In genomic region chr2:85838181-85838580, GRCh38 we compare ENCODE assay signal across 18 cellular contexts. TPM values are rescaled to one million over a fixed set of nuclear protein-coding genes. Genes with fewer than 3 reads are reported as not detected.
A peak's percentile ranks its signal among the peaks of the same experiment; 100 is the strongest.
DNase-seq lines count a peak whose midpoint lies in the region; ATAC-seq and TF ChIP-seq lines count a peak whose summit lies in the region.
"Had no signal": no experiment of that assay in that cellular context is flagged by ENCODE, and none has a peak within 500 bp of the region (broad histone marks: within the 10 kb centered on the region; RNA-seq: fewer than 3 reads in every experiment).

No MANE protein-coding gene starts in this region.

- DNase-seq in CD4-positive, CD25-positive, alpha-beta regulatory T cell: no peak
- no peak for DNase-seq in T-cell
- no peak for DNase-seq in foreskin keratinocyte
- DNase-seq in AG08396 (ENCODE audit: low spot score): no peak
- no peak for DNase-seq in H4 (ENCODE audit: low spot score)
- no peak for DNase-seq in NCI-H2081 treated with DMSO at 0.1 percent for 48 hours (lab: John Stamatoyannopoulos, UW)
- no peak for DNase-seq in GM20000 (ENCODE audit: low spot score)
- DNase-seq: activated CD4-positive, CD25-positive, alpha-beta regulatory T cell treated with anti-CD3 and anti-CD28 coated beads, Interleukin-2, amount 50 U/mL, for 72 hours; activated CD8-positive, alpha-beta memory T cell treated with anti-CD3 and anti-CD28 coated beads, Interleukin-2, amount 50 U/mL, for 4 hours; Calu3; GDM1; NCI-H1694 treated with DMSO at 0.1 percent for 48 hours; SJCRH30 had no signal

- no peak overlapping the region for H3K27ac ChIP-seq in CD4-positive, CD25-positive, alpha-beta regulatory T cell (ENCODE audit: insufficient read depth, low read length, poor library complexity, severe bottlenecking)
- no peak overlapping the region for H3K27ac ChIP-seq in foreskin keratinocyte
- H3K27ac ChIP-seq: ascending aorta, SJCRH30, skin epidermis had no signal

- H3K4me3 Mint-ChIP-seq in CD4-positive, CD25-positive, alpha-beta regulatory T cell: no peak overlapping the region
- H3K4me3 Mint-ChIP-seq in T-cell: peak overlapping the region in 1 of 3 donors; percentile 7

- peak overlapping the region in 2 of 3 donors; percentile 70 to 95 for H3K27ac Mint-ChIP-seq in CD4-positive, CD25-positive, alpha-beta regulatory T cell
- H3K27ac Mint-ChIP-seq in T-cell: peak overlapping the region; percentile 40 to 63
- H3K27ac Mint-ChIP-seq: progenitor cell of endocrine pancreas had no signal

- no peaks in the 10 kb centered on the region for H3K4me1 ChIP-seq in CD4-positive, CD25-positive, alpha-beta regulatory T cell (ENCODE audit: control insufficient read depth, insufficient read depth, low read length, poor library complexity, severe bottlenecking)
- no peaks in the 10 kb centered on the region for H3K4me1 ChIP-seq in foreskin keratinocyte
- H3K4me1 ChIP-seq: ascending aorta, HAP-1, SJCRH30 had no signal

- peaks cover 9% of the 10 kb centered on the region for H3K36me3 ChIP-seq in CD4-positive, CD25-positive, alpha-beta regulatory T cell (ENCODE audit: control insufficient read depth, insufficient read depth, low read length)
- H3K36me3 ChIP-seq: HAP-1 had no signal

- peak; percentile 38 for TF ChIP-seq CTCF in GM12873 (IDR thresholded peaks at IDR 0.05; ENCODE audit: insufficient read depth, low read depth, low read length, missing control alignments)
- peak; percentile 26 for TF ChIP-seq CTCF in foreskin keratinocyte (conservative IDR thresholded peaks at IDR 0.05)
- no peak for TF ChIP-seq CTCF in GM20000 (IDR thresholded peaks at IDR 0.05; ENCODE audit: extremely low read depth, missing control alignments)

- no peaks in the 10 kb centered on the region for H3K9me3 ChIP-seq in CD4-positive, CD25-positive, alpha-beta regulatory T cell (ENCODE audit: control insufficient read depth in 2 of 2, low read length in 2 of 2)
- H3K9me3 ChIP-seq: ascending aorta, HAP-1 had no signal

- H3K4me1 Mint-ChIP-seq in CD4-positive, CD25-positive, alpha-beta regulatory T cell: peaks cover 4 to 21% (median 11%) of the 10 kb centered on the region in 4 donors
- peaks cover 19 to 22% (median 22%) of the 10 kb centered on the region in 3 donors for H3K4me1 Mint-ChIP-seq in T-cell

- ATAC-seq in CD4-positive, CD25-positive, alpha-beta regulatory T cell (ENCODE audit: low read depth in 2 of 2): no peak
- ATAC-seq in T-cell (replicated peaks in 1 of 4): no peak
- no peak for ATAC-seq in foreskin keratinocyte

- no peaks in the 10 kb centered on the region for H3K27me3 ChIP-seq in CD4-positive, CD25-positive, alpha-beta regulatory T cell (ENCODE audit: control insufficient read depth, insufficient read depth, low read length)
- H3K27me3 ChIP-seq in foreskin keratinocyte: no peaks in the 10 kb centered on the region
- H3K27me3 ChIP-seq: ascending aorta, SJCRH30 had no signal

- H3K36me3 Mint-ChIP-seq in CD4-positive, CD25-positive, alpha-beta regulatory T cell: peaks cover 22% of the 10 kb centered on the region
- H3K36me3 Mint-ChIP-seq in T-cell: peaks cover 36% of the 10 kb centered on the region

- peaks cover 0 to 5% (median 0%) of the 10 kb centered on the region in 7 donors for H3K9me3 Mint-ChIP-seq in CD4-positive, CD25-positive, alpha-beta regulatory T cell
- H3K9me3 Mint-ChIP-seq in T-cell: peaks cover 0 to 8% (median 2%) of the 10 kb centered on the region in 3 donors

- CTCF ChIA-PET in T-cell (lab: Charles Lee): interaction anchor here in 1 of 2 donors (1.2 kb wide), 1 partner anchor 10 kb away, joined by 5 read pairs; no protein-coding TSS in a partner anchor

- no peaks in the 10 kb centered on the region for H3K27me3 Mint-ChIP-seq in CD4-positive, CD25-positive, alpha-beta regulatory T cell
- no peaks in the 10 kb centered on the region for H3K27me3 Mint-ChIP-seq in T-cell
- H3K27me3 Mint-ChIP-seq: progenitor cell of endocrine pancreas had no signal

- no peak overlapping the region for H3K4me3 ChIP-seq in CD4-positive, CD25-positive, alpha-beta regulatory T cell (ENCODE audit: low read depth, low read length)
- H3K4me3 ChIP-seq: ascending aorta, HAP-1, SJCRH30, skin epidermis had no signal

- POLR2A ChIA-PET in T-cell (lab: Charles Lee): interaction anchor here in 1 of 2 donors (0.6 kb wide), 1 partner anchor 100 kb away, joined by 11 read pairs; no protein-coding TSS in a partner anchor

RNA-seq across cellular contexts. Expression of gene ST3GAL5, which starts 50.6 kb away (rescaled TPM):
- total RNA-seq in CD4-positive, CD25-positive, alpha-beta regulatory T cell: 25.8 TPM
- 10 to 100 TPM; 11.3 to 15.1 (median 13.5) TPM for polyA plus RNA-seq in CD4-positive, CD25-positive, alpha-beta regulatory T cell
- total RNA-seq in T-cell: 10 to 100 TPM; 22.8 to 56.2 (median 31.9) TPM
- 30.1 and 36.1 TPM in 2 replicates for total RNA-seq in foreskin keratinocyte
- polyA plus RNA-seq in foreskin keratinocyte: 19.8 and 21.8 TPM in 2 replicates
- total RNA-seq in H4 (2014; rRNA removed; shearing (Covaris generic)): 17.7 TPM in 2 replicates
